ENCODE assay signal across 11 cellular contexts in the genomic region with DNA sequence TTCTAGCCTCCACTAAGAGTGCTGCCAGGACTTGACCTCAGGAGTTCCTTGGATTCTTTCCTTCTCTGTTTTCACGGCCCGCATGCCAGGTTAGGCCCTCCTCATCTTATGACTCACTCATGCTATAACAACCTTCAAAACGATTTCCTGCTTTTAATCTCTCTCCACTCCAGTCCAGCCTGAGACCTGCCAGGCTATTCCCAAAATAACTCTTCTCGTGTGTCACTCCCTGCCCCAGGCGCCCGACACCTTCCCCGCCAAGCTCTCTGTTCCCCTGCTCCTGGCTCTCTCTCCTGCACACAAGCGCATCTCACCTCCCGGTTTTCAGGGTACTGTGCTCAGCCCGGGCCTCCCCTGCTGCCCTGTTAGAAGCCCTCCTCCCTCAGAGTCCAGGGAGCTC.
A peak's percentile ranks its signal among the peaks of the same experiment; 100 is the strongest.
DNase-seq lines count a peak whose midpoint lies in the region; ATAC-seq and TF ChIP-seq lines count a peak whose summit lies in the region.
"Had no signal": no experiment of that assay in that cellular context is flagged by ENCODE, and none has a peak within 500 bp of the region (broad histone marks: within the 10 kb centered on the region; RNA-seq: fewer than 3 reads in every experiment).

No MANE protein-coding gene starts in this region.

- no peak overlapping the region for H2AFZ ChIP-seq in neuronal stem cell (ENCODE audit: low read length)

- H3K4ac ChIP-seq in neuronal stem cell (ENCODE audit: low read length), result no peak overlapping the region

- H3K4me1 ChIP-seq in SJCRH30 (peaks cover 17% of the 10 kb centered on the region), neuronal stem cell (ENCODE audit: control insufficient read depth in 2 of 2, insufficient read depth in 1 of 2, low read depth in 1 of 2, low read length in 2 of 2) (peaks cover 14% of the 10 kb centered on the region in 2 donors), tibial artery (no peaks in the 10 kb centered on the region)

- no peak overlapping the region for H3K27ac ChIP-seq in SJCRH30
- H3K27ac ChIP-seq in neuronal stem cell (replicated peaks; ENCODE audit: low read length), result no peak overlapping the region
- H3K27ac ChIP-seq in tibial artery, result no peak overlapping the region

- H2BK12ac ChIP-seq in neuronal stem cell (ENCODE audit: low read length), result no peak overlapping the region

- no peak overlapping the region for H2BK120ac ChIP-seq in neuronal stem cell (ENCODE audit: low read depth, low read length)

- TF ChIP-seq CTCF in fibroblast of pulmonary artery (IDR thresholded peaks at IDR 0.05; ENCODE audit: low read length, missing control alignments) (no peak), tibial artery (IDR thresholded peaks at IDR 0.05) (no peak)

- peak overlapping the region; percentile 42 for H3K14ac ChIP-seq in neuronal stem cell (ENCODE audit: low read length)

- intact Hi-C loops in tibial artery (cut with DNase I; ENCODE audit: low total_unique reads), result no loop called here

- peaks cover 2% of the 10 kb centered on the region for H3K27me3 Mint-ChIP-seq in activated T-cell treated with anti-CD3 and anti-CD28 coated beads, Interleukin-2, amount 50 U/mL, for 4 hours (ENCODE audit: low read depth)
- H3K27me3 Mint-ChIP-seq: activated T-helper 17 cell treated with anti-CD3 and anti-CD28 coated beads, Interleukin-2, amount 50 U/mL, for 72 hours had no signal

- no peak overlapping the region for H3K9ac ChIP-seq in neuronal stem cell (ENCODE audit: low read depth, low read length, poor library complexity)

- H3K27me3 ChIP-seq in SJCRH30 (peaks cover 9% of the 10 kb centered on the region), neuronal stem cell (ENCODE audit: control insufficient read depth in 3 of 3, insufficient read depth in 3 of 3, low read depth in 1 of 3, low read length in 3 of 3) (no peaks in the 10 kb centered on the region), tibial artery (peaks cover 0 to under 1% of the 10 kb centered on the region in 2 donors)

- no peak overlapping the region for H4K8ac ChIP-seq in neuronal stem cell (ENCODE audit: low read depth, low read length)

- H3K23ac ChIP-seq in neuronal stem cell (ENCODE audit: low read depth, low read length, poor library complexity), result no peak overlapping the region

- no CpG with 5 or more reads among the region's 10 CpGs for WGBS in neuronal stem cell (ENCODE audit: extremely low coverage in 2 of 2, insufficient read length in 2 of 2, insufficient replicate concordance in 1 of 2), 2 donors

- H3K4me1 Mint-ChIP-seq in activated T-cell treated with anti-CD3 and anti-CD28 coated beads, Interleukin-2, amount 50 U/mL, for 4 hours (ENCODE audit: low read depth), result no peaks in the 10 kb centered on the region
- H3K4me1 Mint-ChIP-seq: activated T-helper 17 cell treated with anti-CD3 and anti-CD28 coated beads, Interleukin-2, amount 50 U/mL, for 72 hours; CD4-positive, alpha-beta memory T cell had no signal

- DNase-seq in Daoy (ENCODE audit: low read depth) (peak; percentile 71), SJCRH30 (peak; percentile 34 to 56), fibroblast of pulmonary artery (ENCODE audit: low read depth) (peak; percentile 57), neuronal stem cell (ENCODE audit: low spot score) (no peak), erythroblast (lab: John Stamatoyannopoulos, UW) (no peak), tibial artery (no peak)
- no peak for DNase-seq in activated T-cell treated with anti-CD3 and anti-CD28 coated beads, Interleukin-2, amount 50 U/mL, for 4 hours
- no peak for DNase-seq in activated CD4-positive, alpha-beta T cell treated with anti-CD3 and anti-CD28 coated beads for 4 hours
- DNase-seq: CD4-positive, alpha-beta memory T cell; NCI-H774 had no signal

- H3K4me3 Mint-ChIP-seq in activated T-cell treated with anti-CD3 and anti-CD28 coated beads, Interleukin-2, amount 50 U/mL, for 4 hours, result no peak overlapping the region
- H3K4me3 Mint-ChIP-seq: activated T-helper 17 cell treated with anti-CD3 and anti-CD28 coated beads, Interleukin-2, amount 50 U/mL, for 72 hours; CD4-positive, alpha-beta memory T cell had no signal

- TF ChIP-seq POLR2A in erythroblast (IDR thresholded peaks at IDR 0.05; ENCODE audit: low read length), result no peak

- H3K79me1 ChIP-seq in neuronal stem cell (ENCODE audit: low read depth, low read length), result no peaks in the 10 kb centered on the region

- no peak overlapping the region for H2BK15ac ChIP-seq in neuronal stem cell (ENCODE audit: low read length)

- H3K36me3 Mint-ChIP-seq in activated T-cell treated with anti-CD3 and anti-CD28 coated beads, Interleukin-2, amount 50 U/mL, for 4 hours (ENCODE audit: insufficient read depth), result no peaks in the 10 kb centered on the region
- H3K36me3 Mint-ChIP-seq: CD4-positive, alpha-beta memory T cell had no signal

- H3K18ac ChIP-seq in neuronal stem cell (ENCODE audit: low read length), result no peak overlapping the region

- H3K4me3 ChIP-seq in SJCRH30, result no peak overlapping the region
- no peak overlapping the region for H3K4me3 ChIP-seq in fibroblast of pulmonary artery (replicated peaks; ENCODE audit: low read depth, low read length)
- no peak overlapping the region for H3K4me3 ChIP-seq in neuronal stem cell (ENCODE audit: low read length in 2 of 2)
- H3K4me3 ChIP-seq in tibial artery, result no peak overlapping the region

- H3K9me3 Mint-ChIP-seq in activated T-cell treated with anti-CD3 and anti-CD28 coated beads, Interleukin-2, amount 50 U/mL, for 4 hours, result no peaks in the 10 kb centered on the region
- H3K9me3 Mint-ChIP-seq: activated T-helper 17 cell treated with anti-CD3 and anti-CD28 coated beads, Interleukin-2, amount 50 U/mL, for 72 hours; CD4-positive, alpha-beta memory T cell had no signal

- no peak overlapping the region for H4K91ac ChIP-seq in neuronal stem cell (ENCODE audit: low read depth, low read length, poor library complexity)

- H3K4me2 ChIP-seq in neuronal stem cell (ENCODE audit: insufficient read depth, low read length, poor library complexity, severe bottlenecking), result no peak overlapping the region

- H3K36me3 ChIP-seq in SJCRH30 (no peaks in the 10 kb centered on the region), neuronal stem cell (replicated peaks in 1 of 2; ENCODE audit: control insufficient read depth in 2 of 2, insufficient read depth in 2 of 2, low read length in 2 of 2) (no peaks in the 10 kb centered on the region), tibial artery (no peaks in the 10 kb centered on the region)

- H3K9me3 ChIP-seq in SJCRH30 (replicated peaks) (no peaks in the 10 kb centered on the region), neuronal stem cell (replicated peaks in 1 of 2; ENCODE audit: control insufficient read depth in 2 of 2, insufficient read depth in 1 of 2, low read depth in 1 of 2, low read length in 2 of 2) (no peaks in the 10 kb centered on the region), tibial artery (no peaks in the 10 kb centered on the region)

- ATAC-seq in activated T-cell treated with anti-CD3 and anti-CD28 coated beads, Interleukin-2, amount 50 U/mL, for 4 hours, result no peak
- ATAC-seq: activated T-helper 17 cell treated with anti-CD3 and anti-CD28 coated beads, Interleukin-2, amount 50 U/mL, for 72 hours had no signal

- H2BK5ac ChIP-seq in neuronal stem cell (ENCODE audit: low read length), result no peak overlapping the region

- no peak overlapping the region for H2AK5ac ChIP-seq in neuronal stem cell (ENCODE audit: low read depth, low read length)

Comparison
In these comparisons a context has a peak if more than half of its experiments do, and no peak if none do; other contexts are left out.
1. DNase-seq: peak in Daoy (single experiment), SJCRH30 (2 of 2) and fibroblast of pulmonary artery (single experiment); none in neuronal stem cell (single experiment), erythroblast (0 of 2), tibial artery (0 of 2), activated T-cell treated with anti-CD3 and anti-CD28 coated beads, Interleukin-2, amount 50 U/mL, for 4 hours (single experiment) and activated CD4-positive, alpha-beta T cell treated with anti-CD3 and anti-CD28 coated beads for 4 hours (0 of 2).